ENCODE assay signal across 8 cellular contexts in genomic region chr7:129612112-129613015, GRCh38. TPM values are rescaled to one million over a fixed set of nuclear protein-coding genes. Genes with fewer than 3 reads are reported as not detected.
DNase-seq lines count a peak whose midpoint lies in the region; ATAC-seq and TF ChIP-seq lines count a peak whose summit lies in the region.

No MANE protein-coding gene starts in this region.

- ATAC-seq in HG02852 (IDR thresholded peaks at IDR 0.05; ENCODE audit: unreplicated experiment) (peak; percentile 21), esophagus mucosa (no peak)

- peaks cover 3% of the 10 kb centered on the region for H3K36me3 ChIP-seq in muscle layer of colon (ENCODE audit: insufficient read depth, low read length)

- peaks cover 13% of the 10 kb centered on the region for H3K4me1 ChIP-seq in muscle layer of colon (ENCODE audit: insufficient read depth, low read length)

- H3K27ac ChIP-seq in muscle layer of colon (ENCODE audit: low read depth, low read length) (peak overlapping the region; percentile 90), temporal lobe (ENCODE audit: low read depth, low read length) (peak overlapping the region; percentile 64)

- TF ChIP-seq CTCF in GM12874 (IDR thresholded peaks at IDR 0.05; ENCODE audit: insufficient read depth, low read depth, low read length), result peak; percentile 55
- TF ChIP-seq CTCF in epithelial cell of proximal tubule (conservative IDR thresholded peaks at IDR 0.05; ENCODE audit: low read depth, low read length), result peak; percentile 75

- peak overlapping the region; percentile 72 for H3K9ac ChIP-seq in muscle layer of colon (ENCODE audit: low read length)

- H3K27me3 ChIP-seq in muscle layer of colon (ENCODE audit: control insufficient read depth in 1 of 2, insufficient read depth in 2 of 2, low read length in 2 of 2), result no peaks in the 10 kb centered on the region

- H3K4me3 ChIP-seq in epithelial cell of proximal tubule (ENCODE audit: low read depth, low read length) (peak overlapping the region; percentile 86), muscle layer of colon (ENCODE audit: low read depth in 1 of 2, low read length in 2 of 2) (peak overlapping the region; percentile 47 to 77)

- DNase-seq in NCI-H446 treated with DMSO at 0.1 percent for 48 hours (lab: John Stamatoyannopoulos, UW) (peak; percentile 8), activated T-cell treated with anti-CD3 and anti-CD28 coated beads for 48 hours (ENCODE audit: low read depth) (peak; percentile 21), epithelial cell of proximal tubule (ENCODE audit: low read depth) (no peak)

- no peaks in the 10 kb centered on the region for H3K9me3 ChIP-seq in muscle layer of colon (ENCODE audit: low read length)

RNA-seq across cellular contexts. Expression of gene NRF1, which starts 0.8 kb away (rescaled TPM):
- total RNA-seq in epithelial cell of proximal tubule (6.6 and 6.8 TPM in 2 replicates), temporal lobe (21.4 TPM), esophagus mucosa (9.1 TPM)
